Comparison of ENCODE assay signal across 1 cellular context in the genomic region with DNA sequence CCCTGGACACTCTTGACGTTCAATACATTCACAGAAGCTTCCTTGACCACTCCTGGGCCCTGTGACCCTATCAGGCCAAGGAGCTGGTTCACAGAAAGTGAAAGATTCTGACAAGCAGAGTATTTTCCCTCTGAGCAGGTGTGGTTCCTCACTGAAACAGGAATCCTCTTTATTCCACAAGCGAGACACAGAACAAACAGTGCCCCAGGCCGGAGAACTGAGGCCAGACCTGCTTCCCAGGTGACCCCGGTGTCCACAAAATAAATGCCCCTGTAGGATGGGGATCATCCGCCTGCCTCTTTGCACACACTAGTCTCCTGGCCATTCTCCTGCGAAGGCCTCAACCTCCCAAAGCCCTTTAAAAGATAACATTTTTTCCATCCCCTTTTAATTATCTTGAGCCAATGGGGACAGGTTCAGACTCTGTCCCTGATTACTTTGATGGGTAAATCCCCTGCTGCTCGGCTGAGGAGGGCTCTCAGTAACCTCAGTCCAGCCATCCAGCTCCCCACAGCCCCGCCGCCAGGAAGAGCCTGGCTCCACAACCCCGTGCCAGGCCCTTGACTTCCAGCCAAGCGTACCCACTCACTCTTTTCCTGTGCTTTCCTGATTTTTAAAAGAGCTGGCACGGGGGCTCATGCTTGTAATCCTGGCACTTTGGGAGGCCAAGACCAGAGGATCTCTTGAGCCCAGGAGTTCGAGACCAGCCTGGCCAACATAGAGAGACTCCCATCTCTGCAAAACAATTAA.
TF ChIP-seq lines count a peak whose summit lies in the region.

No MANE protein-coding gene starts in this region.

TF ChIP-seq in HepG2, 621 proteins besides CTCF, POLR2A, EP300 and RAD21:
- TF ChIP-seq, protein P1, sequence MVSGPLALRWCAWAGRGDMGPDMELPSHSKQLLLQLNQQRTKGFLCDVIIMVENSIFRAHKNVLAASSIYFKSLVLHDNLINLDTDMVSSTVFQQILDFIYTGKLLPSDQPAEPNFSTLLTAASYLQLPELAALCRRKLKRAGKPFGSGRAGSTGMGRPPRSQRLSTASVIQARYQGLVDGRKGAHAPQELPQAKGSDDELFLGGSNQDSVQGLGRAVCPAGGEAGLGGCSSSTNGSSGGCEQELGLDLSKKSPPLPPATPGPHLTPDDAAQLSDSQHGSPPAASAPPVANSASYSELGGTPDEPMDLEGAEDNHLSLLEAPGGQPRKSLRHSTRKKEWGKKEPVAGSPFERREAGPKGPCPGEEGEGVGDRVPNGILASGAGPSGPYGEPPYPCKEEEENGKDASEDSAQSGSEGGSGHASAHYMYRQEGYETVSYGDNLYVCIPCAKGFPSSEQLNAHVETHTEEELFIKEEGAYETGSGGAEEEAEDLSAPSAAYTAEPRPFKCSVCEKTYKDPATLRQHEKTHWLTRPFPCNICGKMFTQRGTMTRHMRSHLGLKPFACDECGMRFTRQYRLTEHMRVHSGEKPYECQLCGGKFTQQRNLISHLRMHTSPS (CRISPR knock-in tag; IDR thresholded peaks at IDR 0.05; ENCODE audit: low read depth): no peak
- TF ChIP-seq, protein P2, sequence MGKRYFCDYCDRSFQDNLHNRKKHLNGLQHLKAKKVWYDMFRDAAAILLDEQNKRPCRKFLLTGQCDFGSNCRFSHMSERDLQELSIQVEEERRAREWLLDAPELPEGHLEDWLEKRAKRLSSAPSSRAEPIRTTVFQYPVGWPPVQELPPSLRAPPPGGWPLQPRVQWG (CRISPR knock-in tag; IDR thresholded peaks at IDR 0.05; ENCODE audit: borderline replicate concordance, low read depth): no peak
- TF ChIP-seq ATAD3A (CRISPR knock-in tag; IDR thresholded peaks at IDR 0.05) (no peak), YEATS4 (CRISPR knock-in tag; IDR thresholded peaks at IDR 0.05; ENCODE audit: borderline replicate concordance) (0 out of 2 replicates have a peak, but pooled peaks have one; percentile 1), ZFP37 (CRISPR knock-in tag; IDR thresholded peaks at IDR 0.05; ENCODE audit: borderline replicate concordance) (no peak), U2AF2 (IDR thresholded peaks at IDR 0.05; ENCODE audit: low read depth, low read length) (no peak), NAIF1 (CRISPR knock-in tag; IDR thresholded peaks at IDR 0.05; ENCODE audit: borderline replicate concordance) (no peak), ZNF547 (CRISPR knock-in tag; IDR thresholded peaks at IDR 0.05) (no peak), NRL (CRISPR knock-in tag; IDR thresholded peaks at IDR 0.05; ENCODE audit: borderline replicate concordance) (0 out of 2 replicates have a peak, but pooled peaks have one; percentile 17), SMC3 (IDR thresholded peaks at IDR 0.05; ENCODE audit: low read length) (no peak), SRSF1 (optimal IDR thresholded peaks at IDR 0.05; ENCODE audit: low read depth, low read length) (no peak)
- TF ChIP-seq, protein P3, sequence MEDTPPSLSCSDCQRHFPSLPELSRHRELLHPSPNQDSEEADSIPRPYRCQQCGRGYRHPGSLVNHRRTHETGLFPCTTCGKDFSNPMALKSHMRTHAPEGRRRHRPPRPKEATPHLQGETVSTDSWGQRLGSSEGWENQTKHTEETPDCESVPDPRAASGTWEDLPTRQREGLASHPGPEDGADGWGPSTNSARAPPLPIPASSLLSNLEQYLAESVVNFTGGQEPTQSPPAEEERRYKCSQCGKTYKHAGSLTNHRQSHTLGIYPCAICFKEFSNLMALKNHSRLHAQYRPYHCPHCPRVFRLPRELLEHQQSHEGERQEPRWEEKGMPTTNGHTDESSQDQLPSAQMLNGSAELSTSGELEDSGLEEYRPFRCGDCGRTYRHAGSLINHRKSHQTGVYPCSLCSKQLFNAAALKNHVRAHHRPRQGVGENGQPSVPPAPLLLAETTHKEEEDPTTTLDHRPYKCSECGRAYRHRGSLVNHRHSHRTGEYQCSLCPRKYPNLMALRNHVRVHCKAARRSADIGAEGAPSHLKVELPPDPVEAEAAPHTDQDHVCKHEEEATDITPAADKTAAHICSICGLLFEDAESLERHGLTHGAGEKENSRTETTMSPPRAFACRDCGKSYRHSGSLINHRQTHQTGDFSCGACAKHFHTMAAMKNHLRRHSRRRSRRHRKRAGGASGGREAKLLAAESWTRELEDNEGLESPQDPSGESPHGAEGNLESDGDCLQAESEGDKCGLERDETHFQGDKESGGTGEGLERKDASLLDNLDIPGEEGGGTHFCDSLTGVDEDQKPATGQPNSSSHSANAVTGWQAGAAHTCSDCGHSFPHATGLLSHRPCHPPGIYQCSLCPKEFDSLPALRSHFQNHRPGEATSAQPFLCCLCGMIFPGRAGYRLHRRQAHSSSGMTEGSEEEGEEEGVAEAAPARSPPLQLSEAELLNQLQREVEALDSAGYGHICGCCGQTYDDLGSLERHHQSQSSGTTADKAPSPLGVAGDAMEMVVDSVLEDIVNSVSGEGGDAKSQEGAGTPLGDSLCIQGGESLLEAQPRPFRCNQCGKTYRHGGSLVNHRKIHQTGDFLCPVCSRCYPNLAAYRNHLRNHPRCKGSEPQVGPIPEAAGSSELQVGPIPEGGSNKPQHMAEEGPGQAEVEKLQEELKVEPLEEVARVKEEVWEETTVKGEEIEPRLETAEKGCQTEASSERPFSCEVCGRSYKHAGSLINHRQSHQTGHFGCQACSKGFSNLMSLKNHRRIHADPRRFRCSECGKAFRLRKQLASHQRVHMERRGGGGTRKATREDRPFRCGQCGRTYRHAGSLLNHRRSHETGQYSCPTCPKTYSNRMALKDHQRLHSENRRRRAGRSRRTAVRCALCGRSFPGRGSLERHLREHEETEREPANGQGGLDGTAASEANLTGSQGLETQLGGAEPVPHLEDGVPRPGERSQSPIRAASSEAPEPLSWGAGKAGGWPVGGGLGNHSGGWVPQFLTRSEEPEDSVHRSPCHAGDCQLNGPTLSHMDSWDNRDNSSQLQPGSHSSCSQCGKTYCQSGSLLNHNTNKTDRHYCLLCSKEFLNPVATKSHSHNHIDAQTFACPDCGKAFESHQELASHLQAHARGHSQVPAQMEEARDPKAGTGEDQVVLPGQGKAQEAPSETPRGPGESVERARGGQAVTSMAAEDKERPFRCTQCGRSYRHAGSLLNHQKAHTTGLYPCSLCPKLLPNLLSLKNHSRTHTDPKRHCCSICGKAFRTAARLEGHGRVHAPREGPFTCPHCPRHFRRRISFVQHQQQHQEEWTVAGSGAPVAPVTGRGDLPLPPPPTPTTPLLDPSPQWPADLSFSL (CRISPR knock-in tag; IDR thresholded peaks at IDR 0.05): 0 out of 2 replicates have a peak, but pooled peaks have one; percentile 6
- TF ChIP-seq, protein P4, sequence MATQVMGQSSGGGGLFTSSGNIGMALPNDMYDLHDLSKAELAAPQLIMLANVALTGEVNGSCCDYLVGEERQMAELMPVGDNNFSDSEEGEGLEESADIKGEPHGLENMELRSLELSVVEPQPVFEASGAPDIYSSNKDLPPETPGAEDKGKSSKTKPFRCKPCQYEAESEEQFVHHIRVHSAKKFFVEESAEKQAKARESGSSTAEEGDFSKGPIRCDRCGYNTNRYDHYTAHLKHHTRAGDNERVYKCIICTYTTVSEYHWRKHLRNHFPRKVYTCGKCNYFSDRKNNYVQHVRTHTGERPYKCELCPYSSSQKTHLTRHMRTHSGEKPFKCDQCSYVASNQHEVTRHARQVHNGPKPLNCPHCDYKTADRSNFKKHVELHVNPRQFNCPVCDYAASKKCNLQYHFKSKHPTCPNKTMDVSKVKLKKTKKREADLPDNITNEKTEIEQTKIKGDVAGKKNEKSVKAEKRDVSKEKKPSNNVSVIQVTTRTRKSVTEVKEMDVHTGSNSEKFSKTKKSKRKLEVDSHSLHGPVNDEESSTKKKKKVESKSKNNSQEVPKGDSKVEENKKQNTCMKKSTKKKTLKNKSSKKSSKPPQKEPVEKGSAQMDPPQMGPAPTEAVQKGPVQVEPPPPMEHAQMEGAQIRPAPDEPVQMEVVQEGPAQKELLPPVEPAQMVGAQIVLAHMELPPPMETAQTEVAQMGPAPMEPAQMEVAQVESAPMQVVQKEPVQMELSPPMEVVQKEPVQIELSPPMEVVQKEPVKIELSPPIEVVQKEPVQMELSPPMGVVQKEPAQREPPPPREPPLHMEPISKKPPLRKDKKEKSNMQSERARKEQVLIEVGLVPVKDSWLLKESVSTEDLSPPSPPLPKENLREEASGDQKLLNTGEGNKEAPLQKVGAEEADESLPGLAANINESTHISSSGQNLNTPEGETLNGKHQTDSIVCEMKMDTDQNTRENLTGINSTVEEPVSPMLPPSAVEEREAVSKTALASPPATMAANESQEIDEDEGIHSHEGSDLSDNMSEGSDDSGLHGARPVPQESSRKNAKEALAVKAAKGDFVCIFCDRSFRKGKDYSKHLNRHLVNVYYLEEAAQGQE (IDR thresholded peaks at IDR 0.05; ENCODE audit: borderline replicate concordance in 1 of 2, low read depth in 1 of 2, low read length in 2 of 2): no peak
- TF ChIP-seq, protein P5, sequence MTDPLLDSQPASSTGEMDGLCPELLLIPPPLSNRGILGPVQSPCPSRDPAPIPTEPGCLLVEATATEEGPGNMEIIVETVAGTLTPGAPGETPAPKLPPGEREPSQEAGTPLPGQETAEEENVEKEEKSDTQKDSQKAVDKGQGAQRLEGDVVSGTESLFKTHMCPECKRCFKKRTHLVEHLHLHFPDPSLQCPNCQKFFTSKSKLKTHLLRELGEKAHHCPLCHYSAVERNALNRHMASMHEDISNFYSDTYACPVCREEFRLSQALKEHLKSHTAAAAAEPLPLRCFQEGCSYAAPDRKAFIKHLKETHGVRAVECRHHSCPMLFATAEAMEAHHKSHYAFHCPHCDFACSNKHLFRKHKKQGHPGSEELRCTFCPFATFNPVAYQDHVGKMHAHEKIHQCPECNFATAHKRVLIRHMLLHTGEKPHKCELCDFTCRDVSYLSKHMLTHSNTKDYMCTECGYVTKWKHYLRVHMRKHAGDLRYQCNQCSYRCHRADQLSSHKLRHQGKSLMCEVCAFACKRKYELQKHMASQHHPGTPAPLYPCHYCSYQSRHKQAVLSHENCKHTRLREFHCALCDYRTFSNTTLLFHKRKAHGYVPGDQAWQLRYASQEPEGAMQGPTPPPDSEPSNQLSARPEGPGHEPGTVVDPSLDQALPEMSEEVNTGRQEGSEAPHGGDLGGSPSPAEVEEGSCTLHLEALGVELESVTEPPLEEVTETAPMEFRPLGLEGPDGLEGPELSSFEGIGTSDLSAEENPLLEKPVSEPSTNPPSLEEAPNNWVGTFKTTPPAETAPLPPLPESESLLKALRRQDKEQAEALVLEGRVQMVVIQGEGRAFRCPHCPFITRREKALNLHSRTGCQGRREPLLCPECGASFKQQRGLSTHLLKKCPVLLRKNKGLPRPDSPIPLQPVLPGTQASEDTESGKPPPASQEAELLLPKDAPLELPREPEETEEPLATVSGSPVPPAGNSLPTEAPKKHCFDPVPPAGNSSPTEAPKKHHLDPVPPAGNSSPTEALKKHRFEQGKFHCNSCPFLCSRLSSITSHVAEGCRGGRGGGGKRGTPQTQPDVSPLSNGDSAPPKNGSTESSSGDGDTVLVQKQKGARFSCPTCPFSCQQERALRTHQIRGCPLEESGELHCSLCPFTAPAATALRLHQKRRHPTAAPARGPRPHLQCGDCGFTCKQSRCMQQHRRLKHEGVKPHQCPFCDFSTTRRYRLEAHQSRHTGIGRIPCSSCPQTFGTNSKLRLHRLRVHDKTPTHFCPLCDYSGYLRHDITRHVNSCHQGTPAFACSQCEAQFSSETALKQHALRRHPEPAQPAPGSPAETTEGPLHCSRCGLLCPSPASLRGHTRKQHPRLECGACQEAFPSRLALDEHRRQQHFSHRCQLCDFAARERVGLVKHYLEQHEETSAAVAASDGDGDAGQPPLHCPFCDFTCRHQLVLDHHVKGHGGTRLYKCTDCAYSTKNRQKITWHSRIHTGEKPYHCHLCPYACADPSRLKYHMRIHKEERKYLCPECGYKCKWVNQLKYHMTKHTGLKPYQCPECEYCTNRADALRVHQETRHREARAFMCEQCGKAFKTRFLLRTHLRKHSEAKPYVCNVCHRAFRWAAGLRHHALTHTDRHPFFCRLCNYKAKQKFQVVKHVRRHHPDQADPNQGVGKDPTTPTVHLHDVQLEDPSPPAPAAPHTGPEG (CRISPR knock-in tag; IDR thresholded peaks at IDR 0.05): 0 out of 2 replicates have a peak, but pooled peaks have one; percentile 24
TF ChIP-seq in HepG2: peak in this region for 4.
